Comparison of ENCODE assay signal across 10 cellular contexts in genomic region chr2:33372940-33373553, GRCh38.
DNase-seq lines count a peak whose midpoint lies in the region; ATAC-seq and TF ChIP-seq lines count a peak whose summit lies in the region.
"Had no signal": no experiment of that assay in that cellular context is flagged by ENCODE, and none has a peak within 500 bp of the region (broad histone marks: within the 10 kb centered on the region; RNA-seq: fewer than 3 reads in every experiment).

No MANE protein-coding gene starts in this region.

- CTCF ChIA-PET in activated CD4-positive, alpha-beta T cell treated with anti-CD3 and anti-CD28 coated beads, Interleukin-2, amount 10 ng/mL, durations not matched to agents 7 days and 5 days (lab: Charles Lee), result interaction anchor here (0.9 to 1.1 kb wide), 2 partner anchors 13 to 15 kb away, joined by 3 to 4 read pairs; no protein-coding TSS in a partner anchor

- no peaks in the 10 kb centered on the region for H3K4me1 Mint-ChIP-seq in activated CD4-positive, alpha-beta T cell treated with anti-CD3 and anti-CD28 coated beads, Interleukin-2, amount 10 ng/mL, durations not matched to agents 7 days and 5 days
- H3K4me1 Mint-ChIP-seq: naive thymus-derived CD8-positive, alpha-beta T cell; T-cell had no signal

- no peaks in the 10 kb centered on the region for H3K36me3 ChIP-seq in testis (ENCODE audit: low read depth, missing control alignments)

- no peaks in the 10 kb centered on the region for H3K27me3 Mint-ChIP-seq in activated CD4-positive, alpha-beta T cell treated with anti-CD3 and anti-CD28 coated beads, Interleukin-2, amount 10 ng/mL, durations not matched to agents 7 days and 5 days
- H3K27me3 Mint-ChIP-seq: naive thymus-derived CD8-positive, alpha-beta T cell; T-cell had no signal

- TF ChIP-seq POLR2A in testis (IDR thresholded peaks at IDR 0.05), result no peak

- no peaks in the 10 kb centered on the region for H3K4me1 ChIP-seq in testis

- intact Hi-C loops in testis (cut with DNase I; ENCODE audit: low total_unique reads), result no loop called here

- 41 to 48% methylated on average over 5 of the region's 5 CpGs for WGBS in testis, 2 donors

- TF ChIP-seq CTCF in testis (IDR thresholded peaks at IDR 0.05), result peak; percentile 53 to 83 (median 63)

- no peak overlapping the region for H3K4me3 ChIP-seq in testis

- H3K27ac ChIP-seq in testis, result no peak overlapping the region

- no peaks in the 10 kb centered on the region for H3K27me3 ChIP-seq in testis

- POLR2A ChIA-PET in activated CD4-positive, alpha-beta T cell treated with anti-CD3 and anti-CD28 coated beads, Interleukin-2, amount 10 ng/mL, durations not matched to agents 7 days and 5 days (lab: Charles Lee), result no interaction called here

- peak; percentile 54 for DNase-seq in COLO829 (ENCODE audit: low spot score)
- DNase-seq in NCI-H1417 (lab: John Stamatoyannopoulos, UW), result peak; percentile 44 to 86 (median 77)
- peak; percentile 48 for DNase-seq in activated CD4-positive, alpha-beta T cell treated with anti-CD3 and anti-CD28 coated beads, Interleukin-2, amount 10 ng/mL, durations not matched to agents 7 days and 5 days
- peak; percentile 56 for DNase-seq in iPS-NIHi11 (ENCODE audit: low spot score)
- DNase-seq in testis, result peak; percentile 58
- DNase-seq in GM19240 (ENCODE audit: insufficient read length, low spot score), result no peak

- H3K36me3 Mint-ChIP-seq in activated CD4-positive, alpha-beta T cell treated with anti-CD3 and anti-CD28 coated beads, Interleukin-2, amount 10 ng/mL, durations not matched to agents 7 days and 5 days (ENCODE audit: low read depth), result no peaks in the 10 kb centered on the region
- H3K36me3 Mint-ChIP-seq: naive thymus-derived CD8-positive, alpha-beta T cell; T-cell had no signal

- no peaks in the 10 kb centered on the region for H3K9me3 ChIP-seq in testis

- ATAC-seq in GM18517 (IDR thresholded peaks at IDR 0.05; ENCODE audit: unreplicated experiment) (peak; percentile 52), GM21515 (IDR thresholded peaks at IDR 0.05; ENCODE audit: unreplicated experiment) (no peak)
- ATAC-seq: naive thymus-derived CD8-positive, alpha-beta T cell had no signal

- H3K27ac Mint-ChIP-seq in activated CD4-positive, alpha-beta T cell treated with anti-CD3 and anti-CD28 coated beads, Interleukin-2, amount 10 ng/mL, durations not matched to agents 7 days and 5 days, result no peak overlapping the region
- H3K27ac Mint-ChIP-seq: naive thymus-derived CD8-positive, alpha-beta T cell; T-cell had no signal

- H3K4me3 Mint-ChIP-seq in activated CD4-positive, alpha-beta T cell treated with anti-CD3 and anti-CD28 coated beads, Interleukin-2, amount 10 ng/mL, durations not matched to agents 7 days and 5 days, result no peak overlapping the region
- H3K4me3 Mint-ChIP-seq: naive thymus-derived CD8-positive, alpha-beta T cell; T-cell had no signal

- no peaks in the 10 kb centered on the region for H3K9me3 Mint-ChIP-seq in activated CD4-positive, alpha-beta T cell treated with anti-CD3 and anti-CD28 coated beads, Interleukin-2, amount 10 ng/mL, durations not matched to agents 7 days and 5 days
- H3K9me3 Mint-ChIP-seq: naive thymus-derived CD8-positive, alpha-beta T cell; T-cell had no signal
